ENCODE assay signal across 8 cellular contexts in the genomic region with DNA sequence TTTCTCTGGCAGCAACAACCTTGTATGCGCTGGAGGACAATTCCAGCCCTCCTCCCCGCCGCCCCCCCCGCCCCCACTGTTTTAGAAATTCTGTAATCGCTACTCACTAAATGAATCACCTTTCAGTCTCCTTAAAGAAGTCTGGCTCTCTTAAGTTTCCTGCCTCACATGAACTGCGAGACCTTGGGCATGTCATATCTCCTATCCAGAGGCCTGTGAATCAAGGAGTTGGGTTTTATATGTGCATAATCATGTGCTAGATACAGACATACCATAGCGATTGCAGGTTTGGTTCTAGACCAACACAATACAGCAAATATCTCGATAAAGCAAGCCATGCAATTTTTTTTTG. TPM values are rescaled to one million over a fixed set of nuclear protein-coding genes. Genes with fewer than 3 reads are reported as not detected.
DNase-seq lines count a peak whose midpoint lies in the region; ATAC-seq lines count a peak whose summit lies in the region.

No MANE protein-coding gene starts in this region.

- H3K9me3 Mint-ChIP-seq in activated naive CD4-positive, alpha-beta T cell treated with anti-CD3 and anti-CD28 coated beads, Interleukin-2, amount 50 U/mL, for 72 hours: no peaks in the 10 kb centered on the region

- intact Hi-C loops in posterior cingulate gyrus (cut with DNase I): loop anchor here (10.0 kb wide), 1 partner anchor 225 kb away; no protein-coding TSS in a partner anchor

- ATAC-seq in GM19035 (IDR thresholded peaks at IDR 0.05; ENCODE audit: unreplicated experiment) (peak; percentile 33), HG03066 (IDR thresholded peaks at IDR 0.05; ENCODE audit: low read depth, unreplicated experiment) (peak; percentile 8)
- ATAC-seq in activated naive CD4-positive, alpha-beta T cell treated with anti-CD3 and anti-CD28 coated beads, Interleukin-2, amount 50 U/mL, for 72 hours: peak; percentile 49 to 64

- no peak for DNase-seq in activated naive CD4-positive, alpha-beta T cell treated with anti-CD3 and anti-CD28 coated beads, Interleukin-2, amount 50 U/mL, for 72 hours (ENCODE audit: low spot score in 2 of 2)
- DNase-seq in medulla oblongata (ENCODE audit: extremely low spot score): peak; percentile 10
- no peak for DNase-seq in DMS114 treated with DMSO at 0.1 percent for 48 hours (lab: John Stamatoyannopoulos, UW; ENCODE audit: unreplicated experiment)
- DNase-seq in NCI-H1930 (lab: John Stamatoyannopoulos, UW): no peak
- DNase-seq in amniotic stem cell (lab: John Stamatoyannopoulos, UW): no peak
- DNase-seq in posterior cingulate gyrus: no peak

- H3K36me3 Mint-ChIP-seq in activated naive CD4-positive, alpha-beta T cell treated with anti-CD3 and anti-CD28 coated beads, Interleukin-2, amount 50 U/mL, for 72 hours: peaks cover 12 to 21% of the 10 kb centered on the region in 2 donors

- peak overlapping the region in 1 of 2 donors; percentile 94 for H3K27ac Mint-ChIP-seq in activated naive CD4-positive, alpha-beta T cell treated with anti-CD3 and anti-CD28 coated beads, Interleukin-2, amount 50 U/mL, for 72 hours

RNA-seq across cellular contexts. Expression of gene DMAC1, which starts 0.3 kb away (rescaled TPM):
- 10 to 100 TPM; 11.0 to 50.4 TPM for total RNA-seq in activated naive CD4-positive, alpha-beta T cell treated with anti-CD3 and anti-CD28 coated beads, Interleukin-2, amount 50 U/mL, for 72 hours
